16 cellular contexts compared by ENCODE assay signal in the genomic region with DNA sequence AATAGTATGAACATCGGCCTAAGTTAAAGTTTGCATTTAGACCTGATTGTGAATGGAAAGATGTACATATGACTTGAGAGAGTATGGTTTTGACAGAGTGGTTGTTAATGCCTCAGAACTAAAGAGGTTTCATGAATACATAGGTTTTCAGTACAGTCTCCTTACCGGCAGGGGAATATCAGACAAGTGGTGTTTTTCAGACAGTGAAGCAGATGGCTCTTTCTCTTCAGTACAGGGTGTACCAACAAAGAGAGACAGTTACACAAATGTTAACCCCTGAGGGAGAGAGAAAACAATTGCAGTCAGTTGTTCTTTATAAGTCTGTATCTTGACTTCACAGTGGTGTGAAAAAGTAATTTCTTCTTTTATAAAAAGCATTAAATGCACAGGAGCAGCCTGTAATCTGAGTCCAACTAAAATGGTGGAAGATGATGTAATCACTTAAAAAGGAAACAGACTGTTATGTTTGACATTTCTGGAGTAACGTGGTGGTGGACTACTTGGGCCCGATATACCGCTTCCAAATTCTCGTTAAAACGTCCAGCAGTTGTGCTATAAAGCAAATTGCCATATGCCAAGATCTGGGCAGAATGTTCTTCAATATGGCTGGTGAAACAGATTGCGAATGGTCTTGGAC.
A peak's percentile ranks its signal among the peaks of the same experiment; 100 is the strongest.
DNase-seq lines count a peak whose midpoint lies in the region; ATAC-seq and TF ChIP-seq lines count a peak whose summit lies in the region.
"Had no signal": no experiment of that assay in that cellular context is flagged by ENCODE, and none has a peak within 500 bp of the region (broad histone marks: within the 10 kb centered on the region; RNA-seq: fewer than 3 reads in every experiment).

No MANE protein-coding gene starts in this region.

- no peak overlapping the region for H3K9ac ChIP-seq in endodermal cell (ENCODE audit: extremely low read depth, low read length, poor library complexity, severe bottlenecking)

- no peaks in the 10 kb centered on the region for H3K36me3 ChIP-seq in endodermal cell (ENCODE audit: control insufficient read depth, insufficient read depth, low read length)
- H3K36me3 ChIP-seq in tibial artery = no peaks in the 10 kb centered on the region
- no peaks in the 10 kb centered on the region for H3K36me3 ChIP-seq in lower lobe of right lung
- H3K36me3 ChIP-seq: brain microvascular endothelial cell, left ventricle myocardium inferior had no signal

- intact Hi-C loops in tibial artery (cut with DNase I; ENCODE audit: low total_unique reads) (no loop called here), lower lobe of right lung (cut with DNase I) (no loop called here)
- intact Hi-C loops in activated CD8-positive, alpha-beta T cell treated with anti-CD3 and anti-CD28 coated beads for 36 hours (cut with micrococcal nuclease) = no loop called here

- 91 to 95% methylated on average over 7 to 8 of the region's 8 CpGs for WGBS in endodermal cell (ENCODE audit: insufficient coverage in 1 of 2, insufficient read length in 1 of 2), 2 experiments

- no peak for ATAC-seq in activated CD8-positive, alpha-beta T cell treated with anti-CD3 and anti-CD28 coated beads for 36 hours
- ATAC-seq in lower lobe of right lung = no peak
- ATAC-seq: activated CD8-positive, alpha-beta memory T cell treated with anti-CD3 and anti-CD28 coated beads, Interleukin-2, amount 10 ng/mL, durations not matched to agents 7 days and 5 days; naive thymus-derived CD8-positive, alpha-beta T cell; T-cell had no signal

- POLR2A ChIA-PET in activated CD8-positive, alpha-beta T cell treated with anti-CD3 and anti-CD28 coated beads for 36 hours (lab: Charles Lee) = no interaction called here

- peaks cover 7% of the 10 kb centered on the region for H3K4me1 Mint-ChIP-seq in endodermal cell
- peaks cover 5% of the 10 kb centered on the region for H3K4me1 Mint-ChIP-seq in activated CD8-positive, alpha-beta T cell treated with anti-CD3 and anti-CD28 coated beads for 36 hours (ENCODE audit: low read depth)

- peak overlapping the region; percentile 52 for H3K27ac ChIP-seq in endodermal cell (ENCODE audit: low read depth, low read length)
- H3K27ac ChIP-seq in tibial artery = peak overlapping the region; percentile 1 to 51
- no peak overlapping the region for H3K27ac ChIP-seq in lower lobe of right lung
- H3K27ac ChIP-seq: brain microvascular endothelial cell, HL-60, left ventricle myocardium inferior had no signal

- H3K4me1 ChIP-seq in endodermal cell (ENCODE audit: control insufficient read depth, insufficient read depth, low read length) (no peaks in the 10 kb centered on the region), tibial artery (peaks cover 0 to 58% (median 6%) of the 10 kb centered on the region in 4 donors), lower lobe of right lung (no peaks in the 10 kb centered on the region)
- H3K4me1 ChIP-seq: left ventricle myocardium inferior had no signal

- H3K4me3 ChIP-seq in endodermal cell (ENCODE audit: low read length) (no peak overlapping the region), tibial artery (no peak overlapping the region), lower lobe of right lung (no peak overlapping the region)
- H3K4me3 ChIP-seq: left ventricle myocardium inferior had no signal

- H3K9me3 ChIP-seq in endodermal cell (ENCODE audit: control insufficient read depth, low read length) = no peaks in the 10 kb centered on the region
- H3K9me3 ChIP-seq in tibial artery = no peaks in the 10 kb centered on the region
- H3K9me3 ChIP-seq in lower lobe of right lung = no peaks in the 10 kb centered on the region
- H3K9me3 ChIP-seq: left ventricle myocardium inferior had no signal

- H3K27ac Mint-ChIP-seq in endodermal cell = no peak overlapping the region
- no peak overlapping the region for H3K27ac Mint-ChIP-seq in activated CD8-positive, alpha-beta T cell treated with anti-CD3 and anti-CD28 coated beads for 36 hours
- H3K27ac Mint-ChIP-seq: activated B cell treated with CpG ODN at 0.5 μM for 24 hours; activated CD8-positive, alpha-beta memory T cell treated with anti-CD3 and anti-CD28 coated beads, Interleukin-2, amount 10 ng/mL, durations not matched to agents 7 days and 5 days; activated naive CD4-positive, alpha-beta T cell treated with anti-CD3 and anti-CD28 coated beads for 36 hours; naive thymus-derived CD8-positive, alpha-beta T cell; T-cell had no signal

- no peak overlapping the region for H3K4me3 Mint-ChIP-seq in endodermal cell
- H3K4me3 Mint-ChIP-seq in activated CD8-positive, alpha-beta T cell treated with anti-CD3 and anti-CD28 coated beads for 36 hours = no peak overlapping the region
- H3K4me3 Mint-ChIP-seq: activated B cell treated with CpG ODN at 0.5 μM for 24 hours; activated CD8-positive, alpha-beta memory T cell treated with anti-CD3 and anti-CD28 coated beads, Interleukin-2, amount 10 ng/mL, durations not matched to agents 7 days and 5 days; activated naive CD4-positive, alpha-beta T cell treated with anti-CD3 and anti-CD28 coated beads for 36 hours; naive thymus-derived CD8-positive, alpha-beta T cell; T-cell had no signal

- no peaks in the 10 kb centered on the region for H3K27me3 ChIP-seq in endodermal cell (ENCODE audit: control insufficient read depth, insufficient read depth, low read length, poor library complexity, severe bottlenecking)
- H3K27me3 ChIP-seq in tibial artery = no peaks in the 10 kb centered on the region
- H3K27me3 ChIP-seq in lower lobe of right lung (ENCODE audit: low read depth) = no peaks in the 10 kb centered on the region
- H3K27me3 ChIP-seq: brain microvascular endothelial cell had no signal

- H3K9me3 Mint-ChIP-seq in endodermal cell = no peaks in the 10 kb centered on the region
- no peaks in the 10 kb centered on the region for H3K9me3 Mint-ChIP-seq in activated CD8-positive, alpha-beta T cell treated with anti-CD3 and anti-CD28 coated beads for 36 hours
- H3K9me3 Mint-ChIP-seq: activated B cell treated with CpG ODN at 0.5 μM for 24 hours; activated naive CD4-positive, alpha-beta T cell treated with anti-CD3 and anti-CD28 coated beads for 36 hours; naive thymus-derived CD8-positive, alpha-beta T cell; T-cell had no signal

- no peaks in the 10 kb centered on the region for H3K27me3 Mint-ChIP-seq in endodermal cell (ENCODE audit: insufficient read depth)
- H3K27me3 Mint-ChIP-seq in activated CD8-positive, alpha-beta T cell treated with anti-CD3 and anti-CD28 coated beads for 36 hours = peaks cover 10% of the 10 kb centered on the region

- DNase-seq in NCI-H446 treated with DMSO at 0.1 percent for 48 hours (lab: John Stamatoyannopoulos, UW) (peak; percentile 24), NCI-H446 (lab: John Stamatoyannopoulos, UW) (no peak), NCI-H345 (lab: John Stamatoyannopoulos, UW) (peak; percentile 76), endodermal cell (no peak), tibial artery (no peak), medulla oblongata (ENCODE audit: extremely low spot score) (no peak), lower lobe of right lung (no peak)
- no peak for DNase-seq in activated CD8-positive, alpha-beta T cell treated with anti-CD3 and anti-CD28 coated beads for 36 hours
- DNase-seq: activated B cell treated with CpG ODN at 0.5 μM for 24 hours; activated CD8-positive, alpha-beta memory T cell treated with anti-CD3 and anti-CD28 coated beads, Interleukin-2, amount 10 ng/mL, durations not matched to agents 7 days and 5 days; activated naive CD4-positive, alpha-beta T cell treated with anti-CD3 and anti-CD28 coated beads for 36 hours; brain microvascular endothelial cell; left ventricle myocardium inferior; naive thymus-derived CD8-positive, alpha-beta T cell; T-cell had no signal

- no peaks in the 10 kb centered on the region for H3K36me3 Mint-ChIP-seq in endodermal cell (ENCODE audit: low read depth)
- no peaks in the 10 kb centered on the region for H3K36me3 Mint-ChIP-seq in activated CD8-positive, alpha-beta T cell treated with anti-CD3 and anti-CD28 coated beads for 36 hours (ENCODE audit: low read depth)
- H3K36me3 Mint-ChIP-seq: activated CD8-positive, alpha-beta memory T cell treated with anti-CD3 and anti-CD28 coated beads, Interleukin-2, amount 10 ng/mL, durations not matched to agents 7 days and 5 days; naive thymus-derived CD8-positive, alpha-beta T cell; T-cell had no signal

- TF ChIP-seq CTCF in endodermal cell (conservative IDR thresholded peaks at IDR 0.05) = no peak
- no peak for TF ChIP-seq CTCF in tibial artery (IDR thresholded peaks at IDR 0.05)
- no peak for TF ChIP-seq CTCF in activated CD8-positive, alpha-beta T cell treated with anti-CD3 and anti-CD28 coated beads for 36 hours (IDR thresholded peaks at IDR 0.05)
- no peak for TF ChIP-seq CTCF in lower lobe of right lung (IDR thresholded peaks at IDR 0.05)

- CTCF ChIA-PET in activated CD8-positive, alpha-beta T cell treated with anti-CD3 and anti-CD28 coated beads for 36 hours (lab: Charles Lee) = no interaction called here

Comparison
In these comparisons a context has a peak if more than half of its experiments do, and no peak if none do; other contexts are left out.
1. DNase-seq: peak in NCI-H446 treated with DMSO at 0.1 percent for 48 hours (single experiment) and NCI-H345 (single experiment); none in NCI-H446 (0 of 2), endodermal cell (single experiment), tibial artery (0 of 2), medulla oblongata (single experiment), activated CD8-positive, alpha-beta T cell treated with anti-CD3 and anti-CD28 coated beads for 36 hours (single experiment) and lower lobe of right lung (single experiment).